Comparison of ENCODE assay signal across 19 cellular contexts in genomic region chr14:21721504-21721903, GRCh38. TPM values are rescaled to one million over a fixed set of nuclear protein-coding genes. Genes with fewer than 3 reads are reported as not detected.
DNase-seq lines count a peak whose midpoint lies in the region; ATAC-seq lines count a peak whose summit lies in the region.
"Had no signal": no experiment of that assay in that cellular context is flagged by ENCODE, and none has a peak within 500 bp of the region (broad histone marks: within the 10 kb centered on the region; RNA-seq: fewer than 3 reads in every experiment).

No MANE protein-coding gene starts in this region.

- H3K4me1 Mint-ChIP-seq in activated naive CD4-positive, alpha-beta T cell treated with anti-CD3 and anti-CD28 coated beads, Interleukin-2, amount 50 U/mL, for 24 hours = no peaks in the 10 kb centered on the region
- peaks cover 6% of the 10 kb centered on the region for H3K4me1 Mint-ChIP-seq in activated naive CD8-positive, alpha-beta T cell treated with anti-CD3 and anti-CD28 coated beads, Interleukin-2, amount 10 ng/mL, durations not matched to agents 7 days and 5 days
- H3K4me1 Mint-ChIP-seq: CD14-positive monocyte had no signal

- no peaks in the 10 kb centered on the region for H3K36me3 ChIP-seq in SK-N-MC (ENCODE audit: insufficient read depth, low read length)
- H3K36me3 ChIP-seq: BLaER1 had no signal

- no peak overlapping the region for H3K4me3 Mint-ChIP-seq in activated naive CD4-positive, alpha-beta T cell treated with anti-CD3 and anti-CD28 coated beads, Interleukin-2, amount 50 U/mL, for 24 hours
- H3K4me3 Mint-ChIP-seq in activated naive CD8-positive, alpha-beta T cell treated with anti-CD3 and anti-CD28 coated beads, Interleukin-2, amount 10 ng/mL, durations not matched to agents 7 days and 5 days = peak overlapping the region; percentile 28
- H3K4me3 Mint-ChIP-seq: CD14-positive monocyte; CD4-positive, alpha-beta memory T cell; GM23338 had no signal

- no peak for DNase-seq in activated naive CD4-positive, alpha-beta T cell treated with anti-CD3 and anti-CD28 coated beads, Interleukin-2, amount 50 U/mL, for 72 hours (ENCODE audit: low spot score in 2 of 2)
- no peak for DNase-seq in SK-N-MC (ENCODE audit: low read depth, low spot score)
- DNase-seq in activated naive CD8-positive, alpha-beta T cell treated with anti-CD3 and anti-CD28 coated beads, Interleukin-2, amount 10 ng/mL, durations not matched to agents 7 days and 5 days = no peak
- DNase-seq in NCI-H524 treated with DMSO at 0.1 percent for 48 hours (lab: John Stamatoyannopoulos, UW) = no peak
- no peak for DNase-seq in NCI-H82 (lab: John Stamatoyannopoulos, UW)
- DNase-seq in NK-92 treated with Interleukin-12 subunit alpha and Interleukin-12 subunit beta, amount 100 ng/mL, for 24 hours (lab: John Stamatoyannopoulos, UW) = no peak
- DNase-seq: Calu3; CD4-positive, alpha-beta memory T cell; DMS79 treated with DMSO at 0.1 percent for 48 hours; GF-D8; HCEC 1CT had no signal

- POLR2A ChIA-PET in activated naive CD8-positive, alpha-beta T cell treated with anti-CD3 and anti-CD28 coated beads, Interleukin-2, amount 10 ng/mL, durations not matched to agents 7 days and 5 days (lab: Charles Lee) = no interaction called here

- H3K27me3 Mint-ChIP-seq in activated naive CD4-positive, alpha-beta T cell treated with anti-CD3 and anti-CD28 coated beads, Interleukin-2, amount 50 U/mL, for 24 hours = peaks cover 30% of the 10 kb centered on the region
- peaks cover 41% of the 10 kb centered on the region for H3K27me3 Mint-ChIP-seq in activated naive CD8-positive, alpha-beta T cell treated with anti-CD3 and anti-CD28 coated beads, Interleukin-2, amount 10 ng/mL, durations not matched to agents 7 days and 5 days

- no peaks in the 10 kb centered on the region for H3K9me3 Mint-ChIP-seq in activated naive CD4-positive, alpha-beta T cell treated with anti-CD3 and anti-CD28 coated beads, Interleukin-2, amount 50 U/mL, for 24 hours
- H3K9me3 Mint-ChIP-seq in activated naive CD4-positive, alpha-beta T cell treated with anti-CD3 and anti-CD28 coated beads, Interleukin-2, amount 50 U/mL, for 72 hours = no peaks in the 10 kb centered on the region
- H3K9me3 Mint-ChIP-seq in activated naive CD8-positive, alpha-beta T cell treated with anti-CD3 and anti-CD28 coated beads, Interleukin-2, amount 10 ng/mL, durations not matched to agents 7 days and 5 days = no peaks in the 10 kb centered on the region
- H3K9me3 Mint-ChIP-seq: CD4-positive, alpha-beta memory T cell; GM23338 had no signal

- H3K27ac ChIP-seq in SK-N-MC = peak overlapping the region; percentile 100
- H3K27ac ChIP-seq: 22Rv1, A549, BLaER1, HL-60 had no signal

- no peak overlapping the region for H3K9ac ChIP-seq in SK-N-MC (ENCODE audit: insufficient read length)
- H3K9ac ChIP-seq: BLaER1 had no signal

- no peaks in the 10 kb centered on the region for H3K9me3 ChIP-seq in SK-N-MC (ENCODE audit: low read depth, low read length)
- H3K9me3 ChIP-seq: A549, BLaER1 had no signal

- H3K27ac Mint-ChIP-seq in activated naive CD4-positive, alpha-beta T cell treated with anti-CD3 and anti-CD28 coated beads, Interleukin-2, amount 50 U/mL, for 24 hours = peak overlapping the region; percentile 15
- no peak overlapping the region for H3K27ac Mint-ChIP-seq in activated naive CD4-positive, alpha-beta T cell treated with anti-CD3 and anti-CD28 coated beads, Interleukin-2, amount 50 U/mL, for 72 hours
- no peak overlapping the region for H3K27ac Mint-ChIP-seq in activated naive CD8-positive, alpha-beta T cell treated with anti-CD3 and anti-CD28 coated beads, Interleukin-2, amount 10 ng/mL, durations not matched to agents 7 days and 5 days
- H3K27ac Mint-ChIP-seq: CD14-positive monocyte, GM23338 had no signal

- no peak for ATAC-seq in activated naive CD4-positive, alpha-beta T cell treated with anti-CD3 and anti-CD28 coated beads, Interleukin-2, amount 50 U/mL, for 72 hours
- no peak for ATAC-seq in activated naive CD8-positive, alpha-beta T cell treated with anti-CD3 and anti-CD28 coated beads, Interleukin-2, amount 10 ng/mL, durations not matched to agents 7 days and 5 days (ENCODE audit: low read depth)
- ATAC-seq: A549, GM23338 had no signal

- no peak overlapping the region for H3K4me3 ChIP-seq in SK-N-MC
- H3K4me3 ChIP-seq: A549, BLaER1, GM23338 had no signal

- peaks cover 2% of the 10 kb centered on the region for H3K36me3 Mint-ChIP-seq in activated naive CD4-positive, alpha-beta T cell treated with anti-CD3 and anti-CD28 coated beads, Interleukin-2, amount 50 U/mL, for 24 hours
- no peaks in the 10 kb centered on the region for H3K36me3 Mint-ChIP-seq in activated naive CD4-positive, alpha-beta T cell treated with anti-CD3 and anti-CD28 coated beads, Interleukin-2, amount 50 U/mL, for 72 hours
- no peaks in the 10 kb centered on the region for H3K36me3 Mint-ChIP-seq in activated naive CD8-positive, alpha-beta T cell treated with anti-CD3 and anti-CD28 coated beads, Interleukin-2, amount 10 ng/mL, durations not matched to agents 7 days and 5 days
- H3K36me3 Mint-ChIP-seq: CD14-positive monocyte; CD4-positive, alpha-beta memory T cell had no signal

RNA-seq across cellular contexts. Expression of gene OR4E1, which starts 47.9 kb away (rescaled TPM):
- under 1 TPM; 0.14 to 0.16 TPM for total RNA-seq in activated naive CD4-positive, alpha-beta T cell treated with anti-CD3 and anti-CD28 coated beads, Interleukin-2, amount 50 U/mL, for 72 hours
- under 1 TPM in 1 of 2 experiments, not detected in 1; 0.11 TPM for total RNA-seq in activated naive CD8-positive, alpha-beta T cell treated with anti-CD3 and anti-CD28 coated beads, Interleukin-2, amount 10 ng/mL, durations not matched to agents 7 days and 5 days
- total RNA-seq: Calu3; CD4-positive, alpha-beta memory T cell; GM23338; HT1080 had no signal
